1 cellular context compared by ENCODE assay signal in genomic region chr10:133292919-133293809, GRCh38.
TF ChIP-seq lines count a peak whose summit lies in the region.

No MANE protein-coding gene starts in this region.

TF ChIP-seq in GM12878, 131 proteins besides CTCF, POLR2A, EP300 and RAD21:
- TF ChIP-seq CREM (IDR thresholded peaks at IDR 0.05; ENCODE audit: low read depth) (no peak), HSF1 (IDR thresholded peaks at IDR 0.05; ENCODE audit: low read depth, low read length) (no peak), ZSCAN29 (IDR thresholded peaks at IDR 0.05) (no peak), SP1 (IDR thresholded peaks at IDR 0.05; ENCODE audit: low read depth, low read length) (no peak), CHD2 (IDR thresholded peaks at IDR 0.05; ENCODE audit: borderline replicate concordance, low read depth, low read length) (no peak), RELA (IDR thresholded peaks at IDR 0.05; ENCODE audit: borderline replicate concordance, partially characterized antibody) (no peak), SMAD5 (IDR thresholded peaks at IDR 0.05; ENCODE audit: low read depth) (no peak), DPF2 (IDR thresholded peaks at IDR 0.05) (no peak)
